In genomic region chr11:10809373-10810199, GRCh38 we compare ENCODE assay signal across 1 cellular context.
TF ChIP-seq lines count a peak whose summit lies in the region.

No MANE protein-coding gene starts in this region.

TF ChIP-seq in K562, 482 proteins besides CTCF, POLR2A, EP300 and RAD21 (continued from another document and continues in another):
- TF ChIP-seq WHSC1 (IDR thresholded peaks at IDR 0.05; ENCODE audit: low read length) (no peak), ZNF121 (CRISPR knock-in tag; conservative IDR thresholded peaks at IDR 0.05) (no peak), TEAD1 (CRISPR knock-in tag; IDR thresholded peaks at IDR 0.05) (no peak), MAFK (IDR thresholded peaks at IDR 0.05; ENCODE audit: low read length) (no peak), HSF4 (CRISPR knock-in tag; IDR thresholded peaks at IDR 0.05; ENCODE audit: borderline replicate concordance) (no peak), RBBP5 (IDR thresholded peaks at IDR 0.05; ENCODE audit: borderline replicate concordance, insufficient read depth, low read length, poor library complexity, severe bottlenecking) (peak; percentile 84), ZNF655 (CRISPR knock-in tag; IDR thresholded peaks at IDR 0.05) (no peak), POU5F1 (IDR thresholded peaks at IDR 0.05; ENCODE audit: borderline replicate concordance, low read depth, low read length, partially characterized antibody) (no peak), ZNF644 (tag; IDR thresholded peaks at IDR 0.05; ENCODE audit: low read depth) (no peak), ZBTB11 (CRISPR knock-in tag; IDR thresholded peaks at IDR 0.05) (0 out of 6 replicates have a peak, but pooled peaks of 1 of the 3 experiments have one; percentile 8), BACH1 (tag; IDR thresholded peaks at IDR 0.05) (no peak), PML (IDR thresholded peaks at IDR 0.05; ENCODE audit: low read length) (no peak), KLF6 (CRISPR knock-in tag; IDR thresholded peaks at IDR 0.05; ENCODE audit: borderline replicate concordance) (no peak), NFE2 (IDR thresholded peaks at IDR 0.05; ENCODE audit: low read depth) (no peak), POLR2G (IDR thresholded peaks at IDR 0.05; ENCODE audit: low read depth, low read length) (no peak), KDM4B (IDR thresholded peaks at IDR 0.05; ENCODE audit: borderline replicate concordance in 2 of 2, low read depth in 1 of 2) (no peak), KHSRP (IDR thresholded peaks at IDR 0.05) (no peak), ZNF354B (CRISPR knock-in tag; IDR thresholded peaks at IDR 0.05) (no peak), FOXP1 (CRISPR knock-in tag; IDR thresholded peaks at IDR 0.05) (no peak), KDM2B (CRISPR knock-in tag; IDR thresholded peaks at IDR 0.05) (no peak), ZBTB2 (IDR thresholded peaks at IDR 0.05) (no peak), ZBTB34 (CRISPR knock-in tag; IDR thresholded peaks at IDR 0.05) (no peak), PKNOX1 (IDR thresholded peaks at IDR 0.05) (no peak), ELF1 (tag; IDR thresholded peaks at IDR 0.05) (no peak), ZNF444 (CRISPR knock-in tag; IDR thresholded peaks at IDR 0.05) (no peak), ZNF146 (CRISPR knock-in tag; IDR thresholded peaks at IDR 0.05; ENCODE audit: unreplicated experiment) (no peak), NFIC (IDR thresholded peaks at IDR 0.05) (peak; percentile 18; the same call in 1 of the 2 replicates), ILK (tag; IDR thresholded peaks at IDR 0.05; ENCODE audit: borderline replicate concordance, low read depth) (no peak), ELK3 (CRISPR knock-in tag; IDR thresholded peaks at IDR 0.05) (no peak), ZNF12 (CRISPR knock-in tag; IDR thresholded peaks at IDR 0.05) (no peak), ZNF274 (IDR thresholded peaks at IDR 0.05; ENCODE audit: borderline replicate concordance, low read depth, low read length) (no peak), NFATC3 (IDR thresholded peaks at IDR 0.05) (peak; percentile 41; the same call in 1 of the 2 replicates), PTBP1 (IDR thresholded peaks at IDR 0.05; ENCODE audit: low read depth, low read length) (no peak), HDAC2 (IDR thresholded peaks at IDR 0.05) (peak; percentile 17; the same call in 1 of the 2 replicates), CLOCK (CRISPR knock-in tag; IDR thresholded peaks at IDR 0.05; ENCODE audit: borderline replicate concordance) (no peak), ZNF57 (CRISPR knock-in tag; IDR thresholded peaks at IDR 0.05) (no peak), THRAP3 (IDR thresholded peaks at IDR 0.05; ENCODE audit: borderline replicate concordance) (no peak), USF2 (CRISPR knock-in tag; IDR thresholded peaks at IDR 0.05) (no peak), HEY1 (CRISPR knock-in tag; IDR thresholded peaks at IDR 0.05; ENCODE audit: borderline replicate concordance) (no peak), DEAF1 (CRISPR knock-in tag; IDR thresholded peaks at IDR 0.05) (no peak; the same call in 1 of the 2 replicates), XRCC4 (IDR thresholded peaks at IDR 0.05; ENCODE audit: extremely low read depth, insufficient read depth, insufficient read length) (no peak), TAF7 (tag; IDR thresholded peaks at IDR 0.05) (no peak), PCBP2 (IDR thresholded peaks at IDR 0.05; ENCODE audit: low read depth, low read length, poor library complexity, severe bottlenecking) (no peak), FOSL1 (tag; conservative IDR thresholded peaks at IDR 0.05) (no peak), RCOR1 (IDR thresholded peaks at IDR 0.05; ENCODE audit: borderline replicate concordance in 1 of 2, low read depth in 2 of 2, low read length in 2 of 2) (no peak), ZNF764 (CRISPR knock-in tag; IDR thresholded peaks at IDR 0.05; ENCODE audit: low read depth) (no peak), DLX4 (CRISPR knock-in tag; IDR thresholded peaks at IDR 0.05) (no peak), THRB (CRISPR knock-in tag; conservative IDR thresholded peaks at IDR 0.05) (no peak), ZNF175 (CRISPR knock-in tag; IDR thresholded peaks at IDR 0.05; ENCODE audit: low read depth) (0 out of 2 replicates have a peak, but pooled peaks have one; percentile 10), TGIF2 (CRISPR knock-in tag; IDR thresholded peaks at IDR 0.05) (no peak), TFAP4 (CRISPR knock-in tag; IDR thresholded peaks at IDR 0.05; ENCODE audit: borderline replicate concordance) (no peak; the same call in 1 of the 2 replicates)
